In the genomic region with DNA sequence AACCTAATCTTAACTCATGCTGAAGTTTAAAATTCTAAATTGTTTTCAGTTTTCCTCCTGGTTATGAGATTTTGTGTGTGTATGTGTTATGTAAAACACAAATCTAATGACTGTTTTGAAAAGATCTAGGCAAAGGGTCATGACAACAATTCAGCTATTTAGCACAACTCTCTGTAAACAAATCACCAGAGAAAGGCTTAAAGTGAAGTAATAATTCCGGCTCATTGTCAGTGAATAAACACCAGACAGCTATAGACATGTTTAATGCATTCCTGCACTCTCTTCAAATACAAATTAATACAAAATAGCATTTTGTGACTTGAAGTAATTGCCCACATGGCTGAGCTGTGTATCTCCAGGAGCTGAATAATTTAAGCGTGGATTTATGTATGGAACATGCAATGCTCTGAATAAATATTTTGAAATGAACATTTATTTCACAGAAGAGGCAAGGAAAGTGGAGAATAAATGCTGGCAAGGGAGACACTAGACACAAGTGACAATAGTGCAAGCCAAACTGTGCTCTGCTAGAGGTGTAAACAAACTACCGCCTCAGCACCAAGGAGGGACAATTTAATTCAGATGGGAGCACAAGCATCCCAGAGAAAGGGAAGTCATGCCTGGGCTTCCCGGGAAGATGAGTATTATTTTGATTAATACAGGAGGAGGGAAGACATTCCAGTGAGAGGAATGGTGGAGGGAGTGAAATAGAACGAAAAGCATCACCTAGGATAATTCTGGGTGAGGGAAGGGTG, we compare ENCODE assay signal across 1 cellular context.
TF ChIP-seq lines count a peak whose summit lies in the region.

No MANE protein-coding gene starts in this region.

TF ChIP-seq in HepG2, 621 proteins besides CTCF, POLR2A, EP300 and RAD21 (continued from another document):
- peak; percentile 26; the same call in 1 of the 2 replicates for TF ChIP-seq SAP130 (CRISPR knock-in tag; IDR thresholded peaks at IDR 0.05; ENCODE audit: low read depth)
- no peak for TF ChIP-seq ADNP (CRISPR knock-in tag; IDR thresholded peaks at IDR 0.05)
- TF ChIP-seq, protein P1, sequence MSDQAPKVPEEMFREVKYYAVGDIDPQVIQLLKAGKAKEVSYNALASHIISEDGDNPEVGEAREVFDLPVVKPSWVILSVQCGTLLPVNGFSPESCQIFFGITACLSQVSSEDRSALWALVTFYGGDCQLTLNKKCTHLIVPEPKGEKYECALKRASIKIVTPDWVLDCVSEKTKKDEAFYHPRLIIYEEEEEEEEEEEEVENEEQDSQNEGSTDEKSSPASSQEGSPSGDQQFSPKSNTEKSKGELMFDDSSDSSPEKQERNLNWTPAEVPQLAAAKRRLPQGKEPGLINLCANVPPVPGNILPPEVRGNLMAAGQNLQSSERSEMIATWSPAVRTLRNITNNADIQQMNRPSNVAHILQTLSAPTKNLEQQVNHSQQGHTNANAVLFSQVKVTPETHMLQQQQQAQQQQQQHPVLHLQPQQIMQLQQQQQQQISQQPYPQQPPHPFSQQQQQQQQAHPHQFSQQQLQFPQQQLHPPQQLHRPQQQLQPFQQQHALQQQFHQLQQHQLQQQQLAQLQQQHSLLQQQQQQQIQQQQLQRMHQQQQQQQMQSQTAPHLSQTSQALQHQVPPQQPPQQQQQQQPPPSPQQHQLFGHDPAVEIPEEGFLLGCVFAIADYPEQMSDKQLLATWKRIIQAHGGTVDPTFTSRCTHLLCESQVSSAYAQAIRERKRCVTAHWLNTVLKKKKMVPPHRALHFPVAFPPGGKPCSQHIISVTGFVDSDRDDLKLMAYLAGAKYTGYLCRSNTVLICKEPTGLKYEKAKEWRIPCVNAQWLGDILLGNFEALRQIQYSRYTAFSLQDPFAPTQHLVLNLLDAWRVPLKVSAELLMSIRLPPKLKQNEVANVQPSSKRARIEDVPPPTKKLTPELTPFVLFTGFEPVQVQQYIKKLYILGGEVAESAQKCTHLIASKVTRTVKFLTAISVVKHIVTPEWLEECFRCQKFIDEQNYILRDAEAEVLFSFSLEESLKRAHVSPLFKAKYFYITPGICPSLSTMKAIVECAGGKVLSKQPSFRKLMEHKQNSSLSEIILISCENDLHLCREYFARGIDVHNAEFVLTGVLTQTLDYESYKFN (CRISPR knock-in tag; conservative IDR thresholded peaks at IDR 0.05): 0 out of 2 replicates have a peak, but pooled peaks have one; percentile 17
